ENCODE assay signal across 8 cellular contexts in genomic region chr11:46594383-46594718, GRCh38. TPM values are rescaled to one million over a fixed set of nuclear protein-coding genes. Genes with fewer than 3 reads are reported as not detected.
DNase-seq lines count a peak whose midpoint lies in the region; ATAC-seq and FAIRE-seq lines count a peak whose summit lies in the region.

No MANE protein-coding gene starts in this region.

- peak overlapping the region; percentile 78 for H3K27ac Mint-ChIP-seq in activated CD4-positive, alpha-beta memory T cell treated with anti-CD3 and anti-CD28 coated beads for 36 hours

- ATAC-seq in right cardiac atrium (no peak), GM19395 (IDR thresholded peaks at IDR 0.05; ENCODE audit: unreplicated experiment) (no peak)

- 31% methylated on average over 3 of the region's 3 CpGs for WGBS in right cardiac atrium
- 34 to 40% (median 38%) methylated on average over 3 of the region's 3 CpGs for WGBS in small intestine, 3 donors

- no peak for DNase-seq in HAP-1 (ENCODE audit: low spot score in 2 of 2)
- no peak for DNase-seq in activated CD4-positive, alpha-beta memory T cell treated with anti-CD3 and anti-CD28 coated beads for 36 hours
- no peak for DNase-seq in right cardiac atrium
- DNase-seq in small intestine, result no peak
- no peak for DNase-seq in posterior vena cava (ENCODE audit: low spot score)
- DNase-seq in NCI-H1417 (lab: John Stamatoyannopoulos, UW), result no peak
- no peak for DNase-seq in NCI-H1048 (lab: John Stamatoyannopoulos, UW)

- no peak for FAIRE-seq in small intestine (lab: Jason Lieb, UNC)

- H3K9me3 Mint-ChIP-seq in activated CD4-positive, alpha-beta memory T cell treated with anti-CD3 and anti-CD28 coated beads for 36 hours, result no peaks in the 10 kb centered on the region

- in situ Hi-C loops in HAP-1 (cut with MboI; ENCODE audit: low sequenced_read_pairs), result no loop called here

- H3K36me3 ChIP-seq in HAP-1 (replicated peaks), result no peaks in the 10 kb centered on the region
- no peaks in the 10 kb centered on the region for H3K36me3 ChIP-seq in small intestine (ENCODE audit: control insufficient read depth in 2 of 2, insufficient read depth in 2 of 2, low read length in 2 of 2)

- H3K27me3 Mint-ChIP-seq in activated CD4-positive, alpha-beta memory T cell treated with anti-CD3 and anti-CD28 coated beads for 36 hours, result no peaks in the 10 kb centered on the region

- H3K27me3 ChIP-seq in HAP-1 (ENCODE audit: low read depth), result no peaks in the 10 kb centered on the region
- H3K27me3 ChIP-seq in right cardiac atrium (ENCODE audit: control insufficient read depth, insufficient read depth), result no peaks in the 10 kb centered on the region
- no peaks in the 10 kb centered on the region for H3K27me3 ChIP-seq in small intestine (ENCODE audit: control insufficient read depth in 2 of 2, insufficient read depth in 2 of 2, low read length in 2 of 2)

- H3K4me1 ChIP-seq in HAP-1 (peaks cover 11% of the 10 kb centered on the region), right cardiac atrium (ENCODE audit: control insufficient read depth, insufficient read depth, low read length) (no peaks in the 10 kb centered on the region), small intestine (ENCODE audit: control insufficient read depth in 2 of 2, insufficient read depth in 1 of 2, low read depth in 1 of 2, low read length in 1 of 2) (peaks cover 2 to 7% of the 10 kb centered on the region in 2 donors)

- H3K4me3 Mint-ChIP-seq in activated CD4-positive, alpha-beta memory T cell treated with anti-CD3 and anti-CD28 coated beads for 36 hours, result peak overlapping the region; percentile 91

- CTCF ChIA-PET in activated CD4-positive, alpha-beta memory T cell treated with anti-CD3 and anti-CD28 coated beads for 36 hours (lab: Charles Lee), result interaction anchor here (0.9 to 1.3 kb wide), 6 partner anchors 17 to 56 kb away, joined by 3 to 9 read pairs (median 3); partner anchors contain the start of genes ATG13 and HARBI1

- H3K4me3 ChIP-seq in HAP-1 (peak overlapping the region; percentile 73), right cardiac atrium (ENCODE audit: low read length) (peak overlapping the region; percentile 67), small intestine (ENCODE audit: low read depth in 1 of 2, low read length in 2 of 2) (peak overlapping the region in 1 of 2 donors; percentile 99)

- POLR2A ChIA-PET in activated CD4-positive, alpha-beta memory T cell treated with anti-CD3 and anti-CD28 coated beads for 36 hours (lab: Charles Lee), result interaction anchor here (0.5 to 1.3 kb wide), 6 partner anchors 17 to 77 kb away, joined by 3 to 8 read pairs (median 4); partner anchors contain the start of genes ATG13 and HARBI1

- peaks cover 1% of the 10 kb centered on the region for H3K36me3 Mint-ChIP-seq in activated CD4-positive, alpha-beta memory T cell treated with anti-CD3 and anti-CD28 coated beads for 36 hours

- H3K27ac ChIP-seq in right cardiac atrium (ENCODE audit: low read length), result no peak overlapping the region
- peak overlapping the region; percentile 45 to 86 for H3K27ac ChIP-seq in small intestine (ENCODE audit: low read depth in 1 of 2, low read length in 1 of 2)

- intact Hi-C loops in activated CD4-positive, alpha-beta memory T cell treated with anti-CD3 and anti-CD28 coated beads for 36 hours (cut with micrococcal nuclease), result loop anchor here (1.0 to 2.0 kb wide), 2 partner anchors 23 to 30 kb away; partner anchors contain the start of genes ATG13 and HARBI1
- intact Hi-C loops in right cardiac atrium (cut with DNase I), result no loop called here
- intact Hi-C loops in posterior vena cava (cut with DNase I), result no loop called here

- H3K4me1 Mint-ChIP-seq in activated CD4-positive, alpha-beta memory T cell treated with anti-CD3 and anti-CD28 coated beads for 36 hours (ENCODE audit: low read depth), result peaks cover 37% of the 10 kb centered on the region

- H3K9me3 ChIP-seq in HAP-1, result no peaks in the 10 kb centered on the region
- no peaks in the 10 kb centered on the region for H3K9me3 ChIP-seq in right cardiac atrium (ENCODE audit: control insufficient read depth, low read length)
- H3K9me3 ChIP-seq in small intestine (ENCODE audit: control insufficient read depth, low read depth), result no peaks in the 10 kb centered on the region

RNA-seq across cellular contexts. Expression of gene AMBRA1, which starts 0.5 kb away (rescaled TPM):
- 10 to 100 TPM; 22.5 to 24.1 TPM for total RNA-seq in activated CD4-positive, alpha-beta memory T cell treated with anti-CD3 and anti-CD28 coated beads for 36 hours
- total RNA-seq in right cardiac atrium (10 to 100 TPM; 19.4 to 23.6 (median 20.4) TPM), posterior vena cava (10 to 100 TPM; 25.9 to 27.3 TPM)
- polyA plus RNA-seq in right cardiac atrium (8.1 TPM), small intestine (10 to 100 TPM in 1 of 3 donors, 1 to 10 TPM in 2; 7.8 to 15.8 (median 9.4) TPM)

RNA-seq across cellular contexts. Expression of gene HARBI1, which starts 22.7 kb away (rescaled TPM):
- total RNA-seq in activated CD4-positive, alpha-beta memory T cell treated with anti-CD3 and anti-CD28 coated beads for 36 hours, result 1 to 10 TPM; 3.1 TPM
- total RNA-seq in right cardiac atrium, result 1 to 10 TPM; 3.1 to 4.1 (median 3.7) TPM
- 2.7 TPM for polyA plus RNA-seq in right cardiac atrium
- 1 to 10 TPM; 3.0 to 3.4 (median 3.1) TPM for polyA plus RNA-seq in small intestine
- total RNA-seq in posterior vena cava, result 1 to 10 TPM; 3.5 to 3.9 TPM

RNA-seq across cellular contexts. Expression of gene ATG13, which starts 23.0 kb away (rescaled TPM):
- total RNA-seq in activated CD4-positive, alpha-beta memory T cell treated with anti-CD3 and anti-CD28 coated beads for 36 hours, result 10 to 100 TPM; 49.9 to 51.0 TPM
- total RNA-seq in right cardiac atrium (10 to 100 TPM; 48.5 to 66.2 (median 59.1) TPM), posterior vena cava (10 to 100 TPM; 40.8 to 52.9 TPM)
- polyA plus RNA-seq in right cardiac atrium (38.0 TPM), small intestine (10 to 100 TPM; 35.7 to 38.8 (median 36.0) TPM)
